18 cellular contexts compared by ENCODE assay signal in genomic region chr5:78644129-78644528, GRCh38. TPM values are rescaled to one million over a fixed set of nuclear protein-coding genes. Genes with fewer than 3 reads are reported as not detected.
A peak's percentile ranks its signal among the peaks of the same experiment; 100 is the strongest.
DNase-seq lines count a peak whose midpoint lies in the region; ATAC-seq and TF ChIP-seq lines count a peak whose summit lies in the region.
"Had no signal": no experiment of that assay in that cellular context is flagged by ENCODE, and none has a peak within 500 bp of the region (broad histone marks: within the 10 kb centered on the region; RNA-seq: fewer than 3 reads in every experiment).

No MANE protein-coding gene starts in this region.

- DNase-seq in cardiac muscle cell (ENCODE audit: low read depth in 1 of 2, low spot score in 1 of 2) (no peak), right atrium auricular region (ENCODE audit: low spot score) (no peak), SJSA1 (ENCODE audit: low read depth in 1 of 2, low spot score in 2 of 2) (no peak), nephron progenitor cell (no peak), NCI-H446 treated with DMSO at 0.1 percent for 48 hours (lab: John Stamatoyannopoulos, UW) (no peak)
- DNase-seq: BE2C, GF-D8, MV-4-11, NCI-H1105 treated with DMSO at 0.1 percent for 48 hours, NCI-H2081, NCI-H2171, NCI-H345, NCI-H524 treated with DMSO at 0.1 percent for 48 hours, NCI-H82, Right ventricle myocardium superior had no signal

- peaks cover 22% of the 10 kb centered on the region for H3K36me3 Mint-ChIP-seq in nephron progenitor cell (ENCODE audit: low read depth)

- H3K27me3 ChIP-seq in cardiac muscle cell (no peaks in the 10 kb centered on the region), right atrium auricular region (no peaks in the 10 kb centered on the region), SJSA1 (replicated peaks) (no peaks in the 10 kb centered on the region)
- H3K27me3 ChIP-seq: BE2C had no signal

- peak overlapping the region; percentile 92 for H3K4me3 ChIP-seq in cardiac muscle cell
- H3K4me3 ChIP-seq in right atrium auricular region: no peak overlapping the region
- no peak overlapping the region for H3K4me3 ChIP-seq in SJSA1

- peaks cover 2% of the 10 kb centered on the region for H3K27me3 Mint-ChIP-seq in nephron progenitor cell (ENCODE audit: low read depth, poor library complexity)

- peak overlapping the region; percentile 95 for H3K27ac Mint-ChIP-seq in nephron progenitor cell

- H3K36me3 ChIP-seq in cardiac muscle cell: no peaks in the 10 kb centered on the region
- no peaks in the 10 kb centered on the region for H3K36me3 ChIP-seq in right atrium auricular region
- peaks cover 26% of the 10 kb centered on the region for H3K36me3 ChIP-seq in SJSA1
- H3K36me3 ChIP-seq: BE2C had no signal

- ATAC-seq in HG03469 (IDR thresholded peaks at IDR 0.05; ENCODE audit: unreplicated experiment) (no peak), HG03196 (IDR thresholded peaks at IDR 0.05; ENCODE audit: unreplicated experiment) (no peak)

- H3K4me1 Mint-ChIP-seq in nephron progenitor cell: peaks cover 80% of the 10 kb centered on the region

- H3K27ac ChIP-seq in cardiac muscle cell (peak overlapping the region; percentile 98), right atrium auricular region (no peak overlapping the region), SJSA1 (peak overlapping the region; percentile 11; the same call in 1 of the 2 replicates)
- H3K27ac ChIP-seq: KMS-11 had no signal

- no peak for TF ChIP-seq CTCF in cardiac muscle cell (IDR thresholded peaks at IDR 0.05; ENCODE audit: low read depth, low read length)
- TF ChIP-seq CTCF in right atrium auricular region (IDR thresholded peaks at IDR 0.05): no peak
- TF ChIP-seq CTCF in nephron progenitor cell (IDR thresholded peaks at IDR 0.05): no peak

- H3K4me1 ChIP-seq in cardiac muscle cell (ENCODE audit: low read depth) (peaks cover 66% of the 10 kb centered on the region), right atrium auricular region (peaks cover 0 to 41% of the 10 kb centered on the region in 2 donors), SJSA1 (replicated peaks) (peaks cover 50% of the 10 kb centered on the region)

- H3K9me3 ChIP-seq in cardiac muscle cell (ENCODE audit: low read depth) (no peaks in the 10 kb centered on the region), right atrium auricular region (no peaks in the 10 kb centered on the region), SJSA1 (replicated peaks) (no peaks in the 10 kb centered on the region)
- H3K9me3 ChIP-seq: BE2C had no signal

- H3K4me3 Mint-ChIP-seq in nephron progenitor cell: peak overlapping the region; percentile 96

- H3K9me3 Mint-ChIP-seq in nephron progenitor cell: no peaks in the 10 kb centered on the region

RNA-seq across cellular contexts. Expression of gene LHFPL2, which starts 4.4 kb away (rescaled TPM):
- 126 TPM in 2 replicates for total RNA-seq in cardiac muscle cell
- polyA plus RNA-seq in cardiac muscle cell: 96.6 and 101 TPM in 2 replicates
- total RNA-seq in right atrium auricular region: 10 to 100 TPM in 1 of 2 donors, 1 to 10 TPM in 1; 9.9 to 15.9 TPM
- total RNA-seq in SJSA1 (2014; rRNA removed; shearing (Covaris generic)): 19.3 and 45.7 TPM in 2 replicates

Comparison
In these comparisons a context has a peak if more than half of its experiments do, and no peak if none do; other contexts are left out.
1. H3K27ac ChIP-seq: peak in cardiac muscle cell (single experiment) and SJSA1 (single experiment); none in right atrium auricular region (0 of 2).